ENCODE assay signal across 9 cellular contexts in genomic region chr10:61752111-61753011, GRCh38.
DNase-seq lines count a peak whose midpoint lies in the region; ATAC-seq and TF ChIP-seq lines count a peak whose summit lies in the region.
"Had no signal": no experiment of that assay in that cellular context is flagged by ENCODE, and none has a peak within 500 bp of the region (broad histone marks: within the 10 kb centered on the region; RNA-seq: fewer than 3 reads in every experiment).

No MANE protein-coding gene starts in this region.

- H3K23ac ChIP-seq in mesenchymal stem cell (ENCODE audit: low read length in 2 of 2) = no peak overlapping the region

- no peak overlapping the region for H2AK5ac ChIP-seq in mesenchymal stem cell (ENCODE audit: low read length, severe bottlenecking)

- H3K4me3 Mint-ChIP-seq in activated naive CD4-positive, alpha-beta T cell treated with anti-CD3 and anti-CD28 coated beads, Interleukin-2, amount 50 U/mL, for 24 hours = peak overlapping the region; percentile 6
- no peak overlapping the region for H3K4me3 Mint-ChIP-seq in activated naive CD8-positive, alpha-beta T cell treated with anti-CD3 and anti-CD28 coated beads for 36 hours

- H3K36me3 Mint-ChIP-seq in activated naive CD4-positive, alpha-beta T cell treated with anti-CD3 and anti-CD28 coated beads, Interleukin-2, amount 50 U/mL, for 24 hours = no peaks in the 10 kb centered on the region
- H3K36me3 Mint-ChIP-seq in activated naive CD8-positive, alpha-beta T cell treated with anti-CD3 and anti-CD28 coated beads for 36 hours = no peaks in the 10 kb centered on the region

- peak; percentile 57 for ATAC-seq in HG03457 (IDR thresholded peaks at IDR 0.05; ENCODE audit: unreplicated experiment)

- peak overlapping the region in 1 of 2 experiments; percentile 54 for H2BK12ac ChIP-seq in mesenchymal stem cell (ENCODE audit: low read length in 2 of 2)

- no peaks in the 10 kb centered on the region for H3K27me3 ChIP-seq in mesenchymal stem cell (ENCODE audit: control insufficient read depth in 1 of 2, insufficient read depth in 1 of 2, low read length in 2 of 2)
- no peaks in the 10 kb centered on the region for H3K27me3 ChIP-seq in BE2C
- H3K27me3 ChIP-seq: cardiac muscle cell had no signal

- H3K14ac ChIP-seq in mesenchymal stem cell (ENCODE audit: low read length in 2 of 2) = no peak overlapping the region

- no peak overlapping the region for H3K4me3 ChIP-seq in mesenchymal stem cell (ENCODE audit: insufficient read depth in 1 of 2, low read depth in 1 of 2, low read length in 2 of 2)
- H3K4me3 ChIP-seq in BE2C (ENCODE audit: low read depth, low read length) = no peak overlapping the region
- H3K4me3 ChIP-seq: cardiac muscle cell had no signal

- no peak overlapping the region for H2AFZ ChIP-seq in mesenchymal stem cell (ENCODE audit: low read depth, low read length)

- H3K79me1 ChIP-seq in mesenchymal stem cell (replicated peaks; ENCODE audit: low read length, poor library complexity, severe bottlenecking) = no peaks in the 10 kb centered on the region

- intact Hi-C loops in head of caudate nucleus (cut with DNase I) = no loop called here

- no peak overlapping the region for H2BK15ac ChIP-seq in mesenchymal stem cell (ENCODE audit: low read depth, poor library complexity, severe bottlenecking)

- H3K9me3 ChIP-seq in mesenchymal stem cell (ENCODE audit: control insufficient read depth, low read length) (no peaks in the 10 kb centered on the region), BE2C (no peaks in the 10 kb centered on the region)

- H3K36me3 ChIP-seq in mesenchymal stem cell (ENCODE audit: control insufficient read depth in 1 of 2, insufficient read depth in 2 of 2, low read depth in 1 of 2, low read length in 2 of 2) (no peaks in the 10 kb centered on the region), BE2C (no peaks in the 10 kb centered on the region)
- H3K36me3 ChIP-seq: cardiac muscle cell had no signal

- H3K27ac Mint-ChIP-seq in activated naive CD4-positive, alpha-beta T cell treated with anti-CD3 and anti-CD28 coated beads, Interleukin-2, amount 50 U/mL, for 24 hours = peak overlapping the region; percentile 51
- peak overlapping the region; percentile 58 for H3K27ac Mint-ChIP-seq in activated naive CD8-positive, alpha-beta T cell treated with anti-CD3 and anti-CD28 coated beads for 36 hours

- H3K4me1 ChIP-seq in mesenchymal stem cell (ENCODE audit: control insufficient read depth, insufficient read depth, low read depth, low read length) (peaks cover 3% of the 10 kb centered on the region), BE2C (peaks cover 11% of the 10 kb centered on the region)

- H2BK5ac ChIP-seq in mesenchymal stem cell (ENCODE audit: low read depth, low read length, poor library complexity, severe bottlenecking) = no peak overlapping the region

- no peak overlapping the region for H2BK120ac ChIP-seq in mesenchymal stem cell (ENCODE audit: low read depth, low read length)

- H4K8ac ChIP-seq in mesenchymal stem cell (ENCODE audit: low read length) = no peak overlapping the region

- H3K18ac ChIP-seq in mesenchymal stem cell (ENCODE audit: low read depth in 1 of 2, low read length in 2 of 2) = peak overlapping the region in 1 of 2 experiments; percentile 21

- peaks cover 33% of the 10 kb centered on the region for H3K4me1 Mint-ChIP-seq in activated naive CD4-positive, alpha-beta T cell treated with anti-CD3 and anti-CD28 coated beads, Interleukin-2, amount 50 U/mL, for 24 hours
- peaks cover 21% of the 10 kb centered on the region for H3K4me1 Mint-ChIP-seq in activated naive CD8-positive, alpha-beta T cell treated with anti-CD3 and anti-CD28 coated beads for 36 hours

- H3K4me2 ChIP-seq in mesenchymal stem cell (ENCODE audit: low read length, poor library complexity, severe bottlenecking) = no peak overlapping the region

- TF ChIP-seq CTCF in BE2C (IDR thresholded peaks at IDR 0.05; ENCODE audit: low read depth, low read length) = no peak

- DNase-seq in activated naive CD4-positive, alpha-beta T cell treated with Interleukin-2 at 50 U/mL for 16 hours = no peak
- no peak for DNase-seq in activated naive CD8-positive, alpha-beta T cell treated with anti-CD3 and anti-CD28 coated beads for 36 hours
- peak; percentile 87 for DNase-seq in mesenchymal stem cell
- DNase-seq in head of caudate nucleus = no peak
- no peak for DNase-seq in BE2C
- no peak for DNase-seq in effector CD4-positive, alpha-beta T cell

- no peak overlapping the region for H3K4ac ChIP-seq in mesenchymal stem cell (ENCODE audit: low read depth in 1 of 2, low read length in 2 of 2)

- peak overlapping the region; percentile 84 for H3K27ac ChIP-seq in mesenchymal stem cell (ENCODE audit: low read length, poor library complexity, severe bottlenecking)
- H3K27ac ChIP-seq: cardiac muscle cell had no signal

- peak overlapping the region; percentile 46 for H3K9ac ChIP-seq in mesenchymal stem cell (ENCODE audit: low read length)

- H3K9me3 Mint-ChIP-seq in activated naive CD4-positive, alpha-beta T cell treated with anti-CD3 and anti-CD28 coated beads, Interleukin-2, amount 50 U/mL, for 24 hours = no peaks in the 10 kb centered on the region
- H3K9me3 Mint-ChIP-seq in activated naive CD8-positive, alpha-beta T cell treated with anti-CD3 and anti-CD28 coated beads for 36 hours = no peaks in the 10 kb centered on the region

- H3K27me3 Mint-ChIP-seq in activated naive CD4-positive, alpha-beta T cell treated with anti-CD3 and anti-CD28 coated beads, Interleukin-2, amount 50 U/mL, for 24 hours = no peaks in the 10 kb centered on the region
- H3K27me3 Mint-ChIP-seq in activated naive CD8-positive, alpha-beta T cell treated with anti-CD3 and anti-CD28 coated beads for 36 hours = no peaks in the 10 kb centered on the region

- 0% methylated on average over 1 of the region's 6 CpGs for WGBS in mesenchymal stem cell

- H4K91ac ChIP-seq in mesenchymal stem cell (ENCODE audit: low read length) = no peak overlapping the region
